ENCODE assay signal across 12 cellular contexts in the genomic region with DNA sequence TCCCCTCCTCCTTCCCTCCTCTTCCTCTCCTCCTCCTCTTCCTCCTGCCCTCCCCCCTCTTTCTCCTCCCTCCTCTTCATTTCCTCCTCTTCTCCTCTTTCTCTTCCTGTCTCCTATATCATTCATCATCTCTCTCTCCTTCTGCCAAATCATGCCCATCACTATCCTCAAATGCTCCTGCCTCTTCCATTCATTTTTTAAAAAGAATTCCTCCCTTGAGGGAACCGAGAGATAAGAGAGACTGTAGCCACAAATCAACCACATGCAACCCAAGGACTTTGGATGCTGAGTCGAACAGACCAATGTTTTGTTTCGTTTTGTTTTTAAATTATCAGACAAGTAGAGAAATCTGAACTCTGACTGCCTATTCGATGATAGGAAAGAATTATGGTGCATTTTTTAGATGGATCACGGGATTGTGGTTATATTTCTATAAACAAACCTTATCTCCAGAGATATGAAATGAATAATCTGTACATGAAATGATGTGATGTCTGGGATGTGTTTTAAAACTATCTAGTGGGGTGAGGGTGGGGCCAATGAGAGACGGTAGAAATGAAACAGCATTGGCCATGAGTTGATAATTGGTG. TPM values are rescaled to one million over a fixed set of nuclear protein-coding genes. Genes with fewer than 3 reads are reported as not detected.
DNase-seq lines count a peak whose midpoint lies in the region; ATAC-seq and TF ChIP-seq lines count a peak whose summit lies in the region.
"Had no signal": no experiment of that assay in that cellular context is flagged by ENCODE, and none has a peak within 500 bp of the region (broad histone marks: within the 10 kb centered on the region; RNA-seq: fewer than 3 reads in every experiment).

No MANE protein-coding gene starts in this region.

- no peak for TF ChIP-seq CTCF in esophagus squamous epithelium (IDR thresholded peaks at IDR 0.05)
- no peak for TF ChIP-seq CTCF in testis (IDR thresholded peaks at IDR 0.05)

- no peaks in the 10 kb centered on the region for H3K27me3 Mint-ChIP-seq in activated naive CD4-positive, alpha-beta T cell treated with anti-CD3 and anti-CD28 coated beads, Interleukin-2, amount 50 U/mL, for 24 hours
- H3K27me3 Mint-ChIP-seq in T-cell = no peaks in the 10 kb centered on the region

- H3K36me3 Mint-ChIP-seq in activated naive CD4-positive, alpha-beta T cell treated with anti-CD3 and anti-CD28 coated beads, Interleukin-2, amount 50 U/mL, for 24 hours = peaks cover 5% of the 10 kb centered on the region
- H3K36me3 Mint-ChIP-seq in T-cell = peaks cover 4% of the 10 kb centered on the region

- H3K9me3 Mint-ChIP-seq in activated naive CD4-positive, alpha-beta T cell treated with anti-CD3 and anti-CD28 coated beads, Interleukin-2, amount 50 U/mL, for 24 hours = peaks cover 6% of the 10 kb centered on the region
- H3K9me3 Mint-ChIP-seq in T-cell = peaks cover 0 to 8% (median 5%) of the 10 kb centered on the region in 3 donors

- no peak for DNase-seq in activated naive CD4-positive, alpha-beta T cell (lab: John Stamatoyannopoulos, UW)
- DNase-seq in T-cell (no peak), esophagus squamous epithelium (lab: John Stamatoyannopoulos, UW) (no peak), testis (peak; percentile 40), NCI-H510A (lab: John Stamatoyannopoulos, UW) (no peak)
- DNase-seq: activated CD4-positive, alpha-beta T cell treated with anti-CD3 and anti-CD28 coated beads for 48 hours; MV-4-11 had no signal

- CTCF ChIA-PET in T-cell (lab: Charles Lee) = no interaction called here

- intact Hi-C loops in esophagus squamous epithelium (cut with DNase I) (no loop called here), testis (cut with DNase I; ENCODE audit: low total_unique reads) (no loop called here)

- H3K4me1 ChIP-seq in esophagus squamous epithelium = peaks cover 12 to 35% (median 16%) of the 10 kb centered on the region in 3 donors
- H3K4me1 ChIP-seq in testis = peaks cover 9% of the 10 kb centered on the region

- peaks cover 47% of the 10 kb centered on the region for H3K4me1 Mint-ChIP-seq in activated naive CD4-positive, alpha-beta T cell treated with anti-CD3 and anti-CD28 coated beads, Interleukin-2, amount 50 U/mL, for 24 hours
- H3K4me1 Mint-ChIP-seq in T-cell = peaks cover 35 to 46% (median 44%) of the 10 kb centered on the region in 3 donors

- WGBS in esophagus squamous epithelium, 2 donors = 46 to 48% methylated on average over 6 of the region's 6 CpGs
- 31 to 34% methylated on average over 6 of the region's 6 CpGs for WGBS in testis, 2 donors

- ATAC-seq in T-cell (replicated peaks in 1 of 4) (peak in 1 of 4 experiments; percentile 30), GM18873 (IDR thresholded peaks at IDR 0.05; ENCODE audit: low FRiP score, unreplicated experiment) (no peak), GM19463 (IDR thresholded peaks at IDR 0.05; ENCODE audit: unreplicated experiment) (no peak)

- H3K27ac ChIP-seq in esophagus squamous epithelium (peak overlapping the region; percentile 22 to 87 (median 72)), testis (peak overlapping the region in 1 of 2 donors; percentile 53)

- POLR2A ChIA-PET in T-cell (lab: Charles Lee) = no interaction called here

- H3K4me3 ChIP-seq in esophagus squamous epithelium (no peak overlapping the region), testis (no peak overlapping the region)
- H3K4me3 ChIP-seq: BLaER1 treated with 17β-estradiol and CSF1 and Interleukin-3, amounts not matched to agents 10 nM and 100 nM had no signal

- H3K4me3 Mint-ChIP-seq in activated naive CD4-positive, alpha-beta T cell treated with anti-CD3 and anti-CD28 coated beads, Interleukin-2, amount 50 U/mL, for 24 hours = peak overlapping the region; percentile 61
- H3K4me3 Mint-ChIP-seq in T-cell = peak overlapping the region; percentile 40 to 66 (median 48)
- H3K4me3 Mint-ChIP-seq: dendritic cell treated with granulocyte-macrophage colony-stimulating factor and Interleukin-4, amounts not matched to agents 40 ng/mL and 50 ng/mL, for 4 days had no signal

- H3K9me3 ChIP-seq in esophagus squamous epithelium (peaks cover 0 to 11% (median 8%) of the 10 kb centered on the region in 3 donors), testis (no peaks in the 10 kb centered on the region)

- H3K27me3 ChIP-seq in esophagus squamous epithelium = no peaks in the 10 kb centered on the region
- no peaks in the 10 kb centered on the region for H3K27me3 ChIP-seq in testis
- H3K27me3 ChIP-seq: BLaER1 treated with 17β-estradiol and CSF1 and Interleukin-3, amounts not matched to agents 10 nM and 100 nM had no signal

- no peak for TF ChIP-seq POLR2A in esophagus squamous epithelium (IDR thresholded peaks at IDR 0.05)
- TF ChIP-seq POLR2A in testis (IDR thresholded peaks at IDR 0.05) = no peak

- H3K36me3 ChIP-seq in esophagus squamous epithelium = no peaks in the 10 kb centered on the region
- no peaks in the 10 kb centered on the region for H3K36me3 ChIP-seq in testis (ENCODE audit: low read depth, missing control alignments)
- H3K36me3 ChIP-seq: BLaER1 treated with 17β-estradiol and CSF1 and Interleukin-3, amounts not matched to agents 10 nM and 100 nM had no signal

- peak overlapping the region; percentile 48 for H3K27ac Mint-ChIP-seq in activated naive CD4-positive, alpha-beta T cell treated with anti-CD3 and anti-CD28 coated beads, Interleukin-2, amount 50 U/mL, for 24 hours
- peak overlapping the region; percentile 88 to 93 for H3K27ac Mint-ChIP-seq in T-cell
- H3K27ac Mint-ChIP-seq: dendritic cell treated with granulocyte-macrophage colony-stimulating factor and Interleukin-4, amounts not matched to agents 40 ng/mL and 50 ng/mL, for 4 days had no signal

RNA-seq across cellular contexts. Expression of a gene that starts 9.5 kb away (rescaled TPM):
- total RNA-seq in T-cell (1 to 10 TPM in 1 of 5 donors, under 1 TPM in 4; 0.58 to 1.1 (median 0.65) TPM), esophagus squamous epithelium (under 1 TPM in 1 of 4 donors, not detected in 3; 0.04 TPM), testis (10 to 100 TPM; 30.4 to 51.5 TPM)
- polyA plus RNA-seq in testis (ENCODE audit: insufficient read depth, low read depth, low replicate concordance) = 42.0 TPM

RNA-seq across cellular contexts. Expression of a gene that starts 26.5 kb away (rescaled TPM):
- 10 to 100 TPM; 31.9 to 39.3 (median 35.1) TPM for total RNA-seq in T-cell
- total RNA-seq in esophagus squamous epithelium = 10 to 100 TPM in 1 of 4 donors, 1 to 10 TPM in 3; 1.1 to 17.5 (median 7.0) TPM
- total RNA-seq in testis = 10 to 100 TPM; 13.5 to 19.2 TPM
- 9.2 TPM for polyA plus RNA-seq in testis (ENCODE audit: insufficient read depth, low read depth, low replicate concordance)

Comparison
In these comparisons a context has a peak if more than half of its experiments do, and no peak if none do; other contexts are left out.
1. RNA of a gene that starts 9.5 kb away (total RNA-seq): 30.4 to 51.5 TPM in testis; 0.58 to 1.1 TPM in T-cell and 0.04 TPM in esophagus squamous epithelium; every median in the first group is over 10 times any median in the second.